ENCODE assay signal across 9 cellular contexts in genomic region chr19:3556423-3556977, GRCh38. TPM values are rescaled to one million over a fixed set of nuclear protein-coding genes. Genes with fewer than 3 reads are reported as not detected.
DNase-seq lines count a peak whose midpoint lies in the region; ATAC-seq, FAIRE-seq and TF ChIP-seq lines count a peak whose summit lies in the region.
"Had no signal": no experiment of that assay in that cellular context is flagged by ENCODE, and none has a peak within 500 bp of the region (broad histone marks: within the 10 kb centered on the region; RNA-seq: fewer than 3 reads in every experiment).

No MANE protein-coding gene starts in this region.

- peaks cover 66% of the 10 kb centered on the region for H3K4me1 Mint-ChIP-seq in stimulated activated naive CD8-positive, alpha-beta T cell treated with anti-CD3 and anti-CD28 coated beads, Interleukin-15, amount 100 ng/mL, for 72 hours

- H3K4me2 ChIP-seq in keratinocyte (ENCODE audit: control insufficient read depth, extremely low read depth, insufficient read depth, low read depth, low read length) = peak overlapping the region; percentile 96

- peaks cover 0 to 4% of the 10 kb centered on the region in 2 experiments for H3K36me3 ChIP-seq in keratinocyte (ENCODE audit: control insufficient read depth in 2 of 2, extremely low read depth in 1 of 2, insufficient read depth in 2 of 2, low read length in 2 of 2)

- DNase-seq in DMS 273 (lab: John Stamatoyannopoulos, UW; ENCODE audit: unreplicated experiment) (peak; percentile 46), DMS 273 treated with DMSO at 0.1 percent for 48 hours (lab: John Stamatoyannopoulos, UW) (no peak), keratinocyte (ENCODE audit: low read depth, low spot score) (no peak), NCI-H1417 (lab: John Stamatoyannopoulos, UW) (no peak)
- DNase-seq in activated naive CD4-positive, alpha-beta T cell treated with anti-CD3 and anti-CD28 coated beads, Interleukin-2, amount 50 U/mL, for 72 hours (ENCODE audit: low spot score in 2 of 2) = no peak
- no peak for DNase-seq in stimulated activated naive CD8-positive, alpha-beta T cell treated with anti-CD3 and anti-CD28 coated beads, Interleukin-15, amount 100 ng/mL, for 72 hours

- TF ChIP-seq CTCF in keratinocyte (optimal IDR thresholded peaks at IDR 0.05 in 1 of 3, IDR thresholded peaks at IDR 0.05 in 1 of 3, conservative IDR thresholded peaks at IDR 0.05 in 1 of 3; ENCODE audit: extremely low read depth in 1 of 3, insufficient read depth in 2 of 3, low read length in 3 of 3) = no peak

- H3K27me3 ChIP-seq in keratinocyte (ENCODE audit: control insufficient read depth, extremely low read depth, insufficient read depth, low read length) = no peaks in the 10 kb centered on the region

- H3K27ac Mint-ChIP-seq in activated naive CD4-positive, alpha-beta T cell treated with anti-CD3 and anti-CD28 coated beads, Interleukin-2, amount 50 U/mL, for 72 hours = peak overlapping the region; percentile 83 to 97
- peak overlapping the region; percentile 86 to 90 for H3K27ac Mint-ChIP-seq in stimulated activated naive CD8-positive, alpha-beta T cell treated with anti-CD3 and anti-CD28 coated beads, Interleukin-15, amount 100 ng/mL, for 72 hours

- H3K4me3 ChIP-seq in keratinocyte (ENCODE audit: control insufficient read depth in 2 of 3, extremely low read depth in 1 of 3, insufficient read depth in 2 of 3, low read depth in 1 of 3, low read length in 3 of 3) = peak overlapping the region; percentile 86 to 96 (median 91)

- peak overlapping the region; percentile 56 for H3K27ac ChIP-seq in keratinocyte (ENCODE audit: control insufficient read depth, insufficient read depth, low read length)

- peak overlapping the region; percentile 85 for H3K9ac ChIP-seq in keratinocyte (ENCODE audit: control insufficient read depth, extremely low read depth, insufficient read depth, low read length)

- dilution Hi-C loops in keratinocyte (cut with MboI; ENCODE audit: extremely low pct_ligation_motif_present, low sequenced_read_pairs) = no loop called here

- FAIRE-seq in keratinocyte (lab: Jason Lieb, UNC) = no peak

- no peaks in the 10 kb centered on the region for H3K9me3 ChIP-seq in keratinocyte (ENCODE audit: control insufficient read depth, low read depth, low read length)

- peaks cover 10% of the 10 kb centered on the region for H4K20me1 ChIP-seq in keratinocyte (ENCODE audit: control insufficient read depth, extremely low read depth, insufficient read depth, low read length)

- H3K9me1 ChIP-seq in keratinocyte (ENCODE audit: control insufficient read depth, extremely low read depth, insufficient read depth, low read length) = no peaks in the 10 kb centered on the region

- peaks cover 32% of the 10 kb centered on the region for H3K79me2 ChIP-seq in keratinocyte (ENCODE audit: control insufficient read depth, insufficient read depth, low read length)

- H3K27me3 Mint-ChIP-seq in stimulated activated naive CD8-positive, alpha-beta T cell treated with anti-CD3 and anti-CD28 coated beads, Interleukin-15, amount 100 ng/mL, for 72 hours = no peaks in the 10 kb centered on the region

- no peaks in the 10 kb centered on the region for H3K9me3 Mint-ChIP-seq in activated naive CD4-positive, alpha-beta T cell treated with anti-CD3 and anti-CD28 coated beads, Interleukin-2, amount 50 U/mL, for 72 hours
- H3K9me3 Mint-ChIP-seq in stimulated activated naive CD8-positive, alpha-beta T cell treated with anti-CD3 and anti-CD28 coated beads, Interleukin-15, amount 100 ng/mL, for 72 hours = no peaks in the 10 kb centered on the region

- H2AFZ ChIP-seq in keratinocyte (ENCODE audit: control insufficient read depth, low read length) = peak overlapping the region; percentile 26

- ATAC-seq in activated naive CD4-positive, alpha-beta T cell treated with anti-CD3 and anti-CD28 coated beads, Interleukin-2, amount 50 U/mL, for 72 hours = no peak
- peak; percentile 2 for ATAC-seq in stimulated activated naive CD8-positive, alpha-beta T cell treated with anti-CD3 and anti-CD28 coated beads, Interleukin-15, amount 100 ng/mL, for 72 hours
- no peak for ATAC-seq in HG03196 (IDR thresholded peaks at IDR 0.05; ENCODE audit: unreplicated experiment)
- ATAC-seq in HG02588 (IDR thresholded peaks at IDR 0.05; ENCODE audit: unreplicated experiment) = no peak

- H3K4me3 Mint-ChIP-seq in stimulated activated naive CD8-positive, alpha-beta T cell treated with anti-CD3 and anti-CD28 coated beads, Interleukin-15, amount 100 ng/mL, for 72 hours = peak overlapping the region; percentile 90 to 97

- H3K4me1 ChIP-seq in keratinocyte (ENCODE audit: control insufficient read depth, extremely low read depth, insufficient read depth, low read length) = peaks cover 18% of the 10 kb centered on the region

- peaks cover 6 to 12% of the 10 kb centered on the region in 2 donors for H3K36me3 Mint-ChIP-seq in activated naive CD4-positive, alpha-beta T cell treated with anti-CD3 and anti-CD28 coated beads, Interleukin-2, amount 50 U/mL, for 72 hours

RNA-seq across cellular contexts. Expression of gene MFSD12, which starts 0.9 kb away (rescaled TPM):
- total RNA-seq in activated naive CD4-positive, alpha-beta T cell treated with anti-CD3 and anti-CD28 coated beads, Interleukin-2, amount 50 U/mL, for 72 hours = 10 to 100 TPM; 40.1 to 47.5 TPM
- 30.0 to 44.7 TPM (median 34.8 TPM) in 3 replicates for polyA plus RNA-seq in keratinocyte
- polyA plus RNA-seq in keratinocyte (2011; ENCODE audit: low read depth) = 9.7 TPM
- 18.7 and 42.2 TPM in 2 replicates for polyA plus RNA-seq in keratinocyte (2011; cell fraction: cytosol; rRNA removed)
- polyA plus RNA-seq in keratinocyte (2011; cell fraction: nucleus; rRNA removed) = 81.3 and 102 TPM in 2 replicates
- 28.1 and 52.7 TPM in 2 replicates for polyA plus RNA-seq in keratinocyte (2012; ENCODE audit: low replicate concordance)
- polyA minus RNA-seq in keratinocyte = 33.1 to 91.2 TPM (median 48.2 TPM) in 3 replicates
- 81.5 TPM for polyA minus RNA-seq in keratinocyte (2011; cell fraction: cytosol; rRNA and poly(A)+ RNA removed)
- polyA minus RNA-seq in keratinocyte (2011; cell fraction: nucleus; rRNA and poly(A)+ RNA removed) = 75.0 and 76.5 TPM in 2 replicates

RNA-seq across cellular contexts. Expression of gene HMG20B, which starts 16.2 kb away (rescaled TPM):
- total RNA-seq in activated naive CD4-positive, alpha-beta T cell treated with anti-CD3 and anti-CD28 coated beads, Interleukin-2, amount 50 U/mL, for 72 hours = 10 to 100 TPM; 66.2 to 86.9 TPM
- 27.9 to 38.3 TPM (median 27.9 TPM) in 3 replicates for polyA plus RNA-seq in keratinocyte
- 87.5 TPM for polyA plus RNA-seq in keratinocyte (2011; ENCODE audit: low read depth)
- 15.2 and 37.3 TPM in 2 replicates for polyA plus RNA-seq in keratinocyte (2011; cell fraction: cytosol; rRNA removed)
- polyA plus RNA-seq in keratinocyte (2011; cell fraction: nucleus; rRNA removed) = 39.3 and 57.3 TPM in 2 replicates
- polyA plus RNA-seq in keratinocyte (2012; ENCODE audit: low replicate concordance) = 30.6 and 44.6 TPM in 2 replicates
- 6.5 to 17.1 TPM (median 7.6 TPM) in 3 replicates for polyA minus RNA-seq in keratinocyte
- 54.1 TPM for polyA minus RNA-seq in keratinocyte (2011; cell fraction: cytosol; rRNA and poly(A)+ RNA removed)
- polyA minus RNA-seq in keratinocyte (2011; cell fraction: nucleus; rRNA and poly(A)+ RNA removed) = 14.0 and 17.2 TPM in 2 replicates

RNA-seq across cellular contexts. Expression of gene TEKTIP1, which starts 17.5 kb away (rescaled TPM):
- 1 to 10 TPM; 3.0 to 3.8 TPM for total RNA-seq in activated naive CD4-positive, alpha-beta T cell treated with anti-CD3 and anti-CD28 coated beads, Interleukin-2, amount 50 U/mL, for 72 hours
- not detected in 3 replicates for polyA plus RNA-seq in keratinocyte
- not detected for polyA plus RNA-seq in keratinocyte (2011; ENCODE audit: low read depth)
- not detected in 2 replicates for polyA plus RNA-seq in keratinocyte (2011; cell fraction: cytosol; rRNA removed)
- not detected in 2 replicates for polyA plus RNA-seq in keratinocyte (2011; cell fraction: nucleus; rRNA removed)
- 0.50 TPM in 1 of 2 replicates, not detected in the other for polyA plus RNA-seq in keratinocyte (2012; ENCODE audit: low replicate concordance)
- not detected in 3 replicates for polyA minus RNA-seq in keratinocyte
- not detected for polyA minus RNA-seq in keratinocyte (2011; cell fraction: cytosol; rRNA and poly(A)+ RNA removed)
- polyA minus RNA-seq in keratinocyte (2011; cell fraction: nucleus; rRNA and poly(A)+ RNA removed) = not detected in 2 replicates
- total RNA-seq: A172 had no signal

RNA-seq across cellular contexts. Expression of gene GIPC3, which starts 28.8 kb away (rescaled TPM):
- 1 to 10 TPM in 1 of 2 donors, under 1 TPM in 1; 0.59 to 1.2 TPM for total RNA-seq in activated naive CD4-positive, alpha-beta T cell treated with anti-CD3 and anti-CD28 coated beads, Interleukin-2, amount 50 U/mL, for 72 hours
- not detected in 3 replicates for polyA plus RNA-seq in keratinocyte
- not detected for polyA plus RNA-seq in keratinocyte (2011; ENCODE audit: low read depth)
- polyA plus RNA-seq in keratinocyte (2011; cell fraction: cytosol; rRNA removed) = not detected in 2 replicates
- not detected in 2 replicates for polyA plus RNA-seq in keratinocyte (2011; cell fraction: nucleus; rRNA removed)
- polyA plus RNA-seq in keratinocyte (2012; ENCODE audit: low replicate concordance) = not detected in 2 replicates
- not detected in 3 replicates for polyA minus RNA-seq in keratinocyte
- not detected for polyA minus RNA-seq in keratinocyte (2011; cell fraction: cytosol; rRNA and poly(A)+ RNA removed)
- polyA minus RNA-seq in keratinocyte (2011; cell fraction: nucleus; rRNA and poly(A)+ RNA removed) = not detected in 2 replicates
- total RNA-seq: A172 had no signal

RNA-seq across cellular contexts. Expression of gene TBXA2R, which starts 50.2 kb away (rescaled TPM):
- 1 to 10 TPM; 1.3 to 1.8 TPM for total RNA-seq in activated naive CD4-positive, alpha-beta T cell treated with anti-CD3 and anti-CD28 coated beads, Interleukin-2, amount 50 U/mL, for 72 hours
- not detected in 3 replicates for polyA plus RNA-seq in keratinocyte
- not detected for polyA plus RNA-seq in keratinocyte (2011; ENCODE audit: low read depth)
- not detected in 2 replicates for polyA plus RNA-seq in keratinocyte (2011; cell fraction: cytosol; rRNA removed)
- polyA plus RNA-seq in keratinocyte (2011; cell fraction: nucleus; rRNA removed) = 0.08 TPM in 1 of 2 replicates, not detected in the other
- 0.09 TPM in 1 of 2 replicates, not detected in the other for polyA plus RNA-seq in keratinocyte (2012; ENCODE audit: low replicate concordance)
- not detected in 3 replicates for polyA minus RNA-seq in keratinocyte
- polyA minus RNA-seq in keratinocyte (2011; cell fraction: cytosol; rRNA and poly(A)+ RNA removed) = not detected
- not detected in 2 replicates for polyA minus RNA-seq in keratinocyte (2011; cell fraction: nucleus; rRNA and poly(A)+ RNA removed)
